In genomic region chr20:62066983-62067433, GRCh38 we compare ENCODE assay signal across 8 cellular contexts. TPM values are rescaled to one million over a fixed set of nuclear protein-coding genes. Genes with fewer than 3 reads are reported as not detected.
DNase-seq lines count a peak whose midpoint lies in the region; ATAC-seq and TF ChIP-seq lines count a peak whose summit lies in the region.

No MANE protein-coding gene starts in this region.

- H3K27me3 ChIP-seq in cardiac muscle cell (no peaks in the 10 kb centered on the region), neuron (ENCODE audit: insufficient read depth, low read length) (no peaks in the 10 kb centered on the region)

- intact Hi-C loops in cardiac septum (cut with DNase I), result loop anchor here (2.0 kb wide), 1 partner anchor 56 kb away; the partner anchor contains the start of gene LSM14B

- no peak for ATAC-seq in HG03039 (IDR thresholded peaks at IDR 0.05; ENCODE audit: unreplicated experiment)
- no peak for ATAC-seq in GM19324 (IDR thresholded peaks at IDR 0.05; ENCODE audit: low FRiP score, unreplicated experiment)

- no peaks in the 10 kb centered on the region for H3K9me3 ChIP-seq in cardiac muscle cell (ENCODE audit: low read depth)
- H3K9me3 ChIP-seq in neuron (ENCODE audit: low read length), result no peaks in the 10 kb centered on the region

- H3K4me1 ChIP-seq in cardiac muscle cell (ENCODE audit: low read depth) (peaks cover 39% of the 10 kb centered on the region), neuron (ENCODE audit: insufficient read depth, low read length) (peaks cover 35% of the 10 kb centered on the region)

- H3K36me3 ChIP-seq in cardiac muscle cell, result no peaks in the 10 kb centered on the region
- H3K36me3 ChIP-seq in neuron (ENCODE audit: insufficient read depth, low read length), result peaks cover 3% of the 10 kb centered on the region

- peak overlapping the region; percentile 37 for H3K4me3 ChIP-seq in cardiac muscle cell
- H3K4me3 ChIP-seq in WI38 (ENCODE audit: low read depth, low read length), result peak overlapping the region; percentile 68
- peak overlapping the region; percentile 55 for H3K4me3 ChIP-seq in fibroblast of mammary gland (ENCODE audit: control insufficient read depth, low read depth, low read length)
- H3K4me3 ChIP-seq in neuron (ENCODE audit: low read length), result peak overlapping the region; percentile 83

- DNase-seq in cardiac muscle cell (ENCODE audit: low read depth in 1 of 2, low spot score in 1 of 2) (peak; percentile 27 to 42), cardiac septum (ENCODE audit: low spot score) (no peak), fibroblast of mammary gland (ENCODE audit: low read depth) (no peak), COLO668 (lab: John Stamatoyannopoulos, UW; ENCODE audit: unreplicated experiment) (no peak)

- peak overlapping the region; percentile 96 for H3K27ac ChIP-seq in cardiac muscle cell

- H2AFZ ChIP-seq in neuron (ENCODE audit: low read depth, low read length), result peak overlapping the region; percentile 13

- TF ChIP-seq CTCF in cardiac muscle cell (IDR thresholded peaks at IDR 0.05; ENCODE audit: low read depth, low read length) (no peak), WI38 (IDR thresholded peaks at IDR 0.05; ENCODE audit: low read depth, low read length) (no peak), fibroblast of mammary gland (conservative IDR thresholded peaks at IDR 0.05; ENCODE audit: control insufficient read depth, insufficient read depth, low read depth, low read length) (no peak)

RNA-seq across cellular contexts. Expression of gene TAF4, which starts 1.3 kb away (rescaled TPM):
- total RNA-seq in cardiac muscle cell (8.8 and 21.1 TPM in 2 replicates), cardiac septum (13.6 TPM)
- polyA plus RNA-seq in cardiac muscle cell, result 1.5 and 3.7 TPM in 2 replicates

RNA-seq across cellular contexts. Expression of gene LSM14B, which starts 55.3 kb away (rescaled TPM):
- 63.3 and 71.8 TPM in 2 replicates for total RNA-seq in cardiac muscle cell
- 6.5 and 7.5 TPM in 2 replicates for polyA plus RNA-seq in cardiac muscle cell
- 51.0 TPM for total RNA-seq in cardiac septum

Comparison
In these comparisons a context has a peak if more than half of its experiments do, and no peak if none do; other contexts are left out.
1. DNase-seq: peak in cardiac muscle cell (2 of 2); none in cardiac septum (single experiment), fibroblast of mammary gland (single experiment) and COLO668 (single experiment).
2. Peak in every context shown above with its lines, with median percentiles within 50 percentile points of each other: H3K4me3 ChIP-seq.